Comparison of ENCODE assay signal across 29 cellular contexts in genomic region chr12:89385965-89386537, GRCh38. TPM values are rescaled to one million over a fixed set of nuclear protein-coding genes. Genes with fewer than 3 reads are reported as not detected.
A peak's percentile ranks its signal among the peaks of the same experiment; 100 is the strongest.
DNase-seq lines count a peak whose midpoint lies in the region; ATAC-seq and TF ChIP-seq lines count a peak whose summit lies in the region.
"Had no signal": no experiment of that assay in that cellular context is flagged by ENCODE, and none has a peak within 500 bp of the region (broad histone marks: within the 10 kb centered on the region; RNA-seq: fewer than 3 reads in every experiment).

No MANE protein-coding gene starts in this region.

- no peaks in the 10 kb centered on the region for H3K27me3 ChIP-seq in mammary epithelial cell (ENCODE audit: insufficient read depth, low read length)
- H3K27me3 ChIP-seq in liver (ENCODE audit: control insufficient read depth in 4 of 4, insufficient read depth in 4 of 4, low read length in 3 of 4): no peaks in the 10 kb centered on the region
- no peaks in the 10 kb centered on the region for H3K27me3 ChIP-seq in parathyroid adenoma (ENCODE audit: control insufficient read depth, insufficient read depth, low read length)
- H3K27me3 ChIP-seq: dorsolateral prefrontal cortex, foreskin keratinocyte, stomach, upper lobe of right lung had no signal

- BruUV-seq in mammary epithelial cell (replicated peaks; lab: Mats Ljungman, UMichigan): no TSS peak

- TF ChIP-seq RAD21 in liver (IDR thresholded peaks at IDR 0.05): peak in 1 of 2 donors; percentile 27

- no peaks in the 10 kb centered on the region for H4K20me1 ChIP-seq in mammary epithelial cell (ENCODE audit: insufficient read depth, low read length)

- H3K4me2 ChIP-seq in mammary epithelial cell (ENCODE audit: insufficient read depth, low read depth, low read length): no peak overlapping the region
- no peak overlapping the region for H3K4me2 ChIP-seq in parathyroid adenoma (ENCODE audit: low read length)

- in situ Hi-C loops in mammary epithelial cell (cut with MboI; ENCODE audit: low sequenced_read_pairs in 2 of 2): no loop called here

- intact Hi-C loops in mammary epithelial cell (cut with micrococcal nuclease): no loop called here

- H3K9me3 ChIP-seq in HEK293 (ENCODE audit: control insufficient read depth, insufficient read depth, low read depth, low read length) (no peaks in the 10 kb centered on the region), mammary epithelial cell (replicated peaks; ENCODE audit: insufficient read depth, low read length) (no peaks in the 10 kb centered on the region), liver (ENCODE audit: control insufficient read depth in 4 of 4, low read length in 3 of 4) (no peaks in the 10 kb centered on the region), parathyroid adenoma (ENCODE audit: control insufficient read depth, low read length) (no peaks in the 10 kb centered on the region)
- H3K9me3 ChIP-seq: stomach, upper lobe of right lung had no signal

- no peak for DNase-seq in mammary epithelial cell
- DNase-seq in NCI-H526 treated with DMSO at 0.1 percent for 48 hours (lab: John Stamatoyannopoulos, UW): no peak
- no peak for DNase-seq in NCI-H1694 treated with DMSO at 0.1 percent for 48 hours (lab: John Stamatoyannopoulos, UW)
- no peak for DNase-seq in DMS153 (lab: John Stamatoyannopoulos, UW)
- DNase-seq: activated B cell treated with CpG ODN at 0.5 μM for 24 hours; activated CD4-positive, alpha-beta memory T cell treated with anti-CD3 and anti-CD28 coated beads, Interleukin-2, amount 10 ng/mL, durations not matched to agents 7 days and 5 days; activated naive CD4-positive, alpha-beta T cell treated with Interleukin-2 at 50 U/mL for 16 hours; activated T-cell treated with anti-CD3 and anti-CD28 coated beads, Interleukin-2, amount 50 U/mL, for 1 hour; amygdala; caudate nucleus; CD8-positive, alpha-beta T cell; dorsolateral prefrontal cortex; foreskin keratinocyte; HFFc6; hypothalamus; MV-4-11; NCI-H2029; NCI-H446; stimulated activated CD4-positive, alpha-beta T cell treated with anti-CD3 and anti-CD28 coated beads, Interleukin-4, amount 100 ng/mL, for 4 hours; stomach; T-helper 2 cell; upper lobe of right lung had no signal

- H3K4me1 ChIP-seq in HEK293 (ENCODE audit: control insufficient read depth, insufficient read depth, low read length) (peaks cover 19% of the 10 kb centered on the region), mammary epithelial cell (ENCODE audit: insufficient read depth, low read length) (peaks cover 46% of the 10 kb centered on the region), liver (ENCODE audit: control insufficient read depth in 4 of 4, insufficient read depth in 4 of 4, low read length in 3 of 4) (peaks cover 12 to 71% (median 54%) of the 10 kb centered on the region in 4 donors), parathyroid adenoma (peaks cover 30% of the 10 kb centered on the region)

- POLR2A ChIA-PET in HEK293 (lab: Yijun Ruan, JAX): no interaction called here

- H3K27ac ChIP-seq in HEK293 (ENCODE audit: extremely low read depth, low read depth, low read length) (no peak overlapping the region), mammary epithelial cell (ENCODE audit: insufficient read depth, low read depth, low read length) (no peak overlapping the region), liver (ENCODE audit: low read depth in 1 of 2, low read length in 2 of 2) (peak overlapping the region; percentile 89 to 90), parathyroid adenoma (no peak overlapping the region)
- H3K27ac ChIP-seq: foreskin keratinocyte, SK-N-MC, upper lobe of right lung had no signal

- peak overlapping the region; percentile 57 for H2AFZ ChIP-seq in mammary epithelial cell (ENCODE audit: low read depth, low read length)
- peak overlapping the region; percentile 47 for H2AFZ ChIP-seq in parathyroid adenoma

- H3K36me3 ChIP-seq in HEK293 (ENCODE audit: control insufficient read depth in 2 of 2, insufficient read depth in 1 of 2, low read length in 2 of 2) (no peaks in the 10 kb centered on the region), mammary epithelial cell (ENCODE audit: insufficient read depth, low read length) (no peaks in the 10 kb centered on the region), liver (ENCODE audit: control insufficient read depth in 4 of 4, insufficient read depth in 3 of 4, low read depth in 1 of 4, low read length in 3 of 4) (no peaks in the 10 kb centered on the region), parathyroid adenoma (ENCODE audit: control insufficient read depth, insufficient read depth, low read length) (no peaks in the 10 kb centered on the region)
- H3K36me3 ChIP-seq: stomach, upper lobe of right lung had no signal

- dilution Hi-C loops in mammary epithelial cell (cut with HindIII; ENCODE audit: low sequenced_read_pairs): no loop called here

- no peak overlapping the region for H3K9ac ChIP-seq in mammary epithelial cell (ENCODE audit: insufficient read depth, low read length)
- peak overlapping the region in 1 of 2 donors; percentile 42 for H3K9ac ChIP-seq in liver (ENCODE audit: low read depth in 1 of 2, low read length in 2 of 2)
- no peak overlapping the region for H3K9ac ChIP-seq in parathyroid adenoma

- CTCF ChIA-PET in HEK293 (lab: Yijun Ruan, JAX): interaction anchor here (0.7 kb wide), 1 partner anchor 33 kb away, joined by 3 read pairs; no protein-coding TSS in a partner anchor
- CTCF ChIA-PET in mammary epithelial cell (lab: Charles Lee; ENCODE audit: low non-redundant PET): no interaction called here

- no peaks in the 10 kb centered on the region for H3K79me2 ChIP-seq in mammary epithelial cell (ENCODE audit: insufficient read depth, low read length)
- H3K79me2 ChIP-seq in parathyroid adenoma: no peaks in the 10 kb centered on the region

- 50% methylated on average over 7 of the region's 7 CpGs for WGBS in mammary epithelial cell (ENCODE audit: low coverage, missing lambda C conversion rate)
- 75% methylated on average over 7 of the region's 7 CpGs for WGBS in liver

- H3K4me3 ChIP-seq in HEK293 (ENCODE audit: low read depth, low read length): no peak overlapping the region
- H3K4me3 ChIP-seq in mammary epithelial cell (replicated peaks in 1 of 3; ENCODE audit: insufficient read depth in 1 of 3, low read depth in 2 of 3, low read length in 3 of 3): no peak overlapping the region
- no peak overlapping the region for H3K4me3 ChIP-seq in liver (ENCODE audit: low read depth in 1 of 3, low read length in 3 of 3)
- H3K4me3 ChIP-seq in parathyroid adenoma (ENCODE audit: low read depth, low read length): no peak overlapping the region
- H3K4me3 ChIP-seq: dorsolateral prefrontal cortex, K562, SK-N-MC, stomach, upper lobe of right lung had no signal

- TF ChIP-seq CTCF in HEK293 (tag by site-specific recombination; IDR thresholded peaks at IDR 0.05) (no peak), mammary epithelial cell (conservative IDR thresholded peaks at IDR 0.05 in 1 of 2, IDR thresholded peaks at IDR 0.05 in 1 of 2; ENCODE audit: extremely low read depth in 1 of 2, insufficient read depth in 1 of 2, low read depth in 1 of 2, low read length in 2 of 2) (no peak), liver (IDR thresholded peaks at IDR 0.05; ENCODE audit: low read depth, low read length, missing input control) (no peak), parathyroid adenoma (IDR thresholded peaks at IDR 0.05) (no peak)

- ATAC-seq in HG02970 (IDR thresholded peaks at IDR 0.05; ENCODE audit: low FRiP score, unreplicated experiment): no peak
- ATAC-seq: CD8-positive, alpha-beta T cell; foreskin keratinocyte; K562; natural killer cell treated with Interleukin-12 subunit alpha and Interleukin-12 subunit beta and Interleukin-15 and Interleukin-18, amount 100 ng/mL, for 72 hours; upper lobe of right lung had no signal

TF ChIP-seq in HEK293, 187 proteins besides CTCF, POLR2A, EP300 and RAD21 (continues in another document):
- TF ChIP-seq, protein P1, sequence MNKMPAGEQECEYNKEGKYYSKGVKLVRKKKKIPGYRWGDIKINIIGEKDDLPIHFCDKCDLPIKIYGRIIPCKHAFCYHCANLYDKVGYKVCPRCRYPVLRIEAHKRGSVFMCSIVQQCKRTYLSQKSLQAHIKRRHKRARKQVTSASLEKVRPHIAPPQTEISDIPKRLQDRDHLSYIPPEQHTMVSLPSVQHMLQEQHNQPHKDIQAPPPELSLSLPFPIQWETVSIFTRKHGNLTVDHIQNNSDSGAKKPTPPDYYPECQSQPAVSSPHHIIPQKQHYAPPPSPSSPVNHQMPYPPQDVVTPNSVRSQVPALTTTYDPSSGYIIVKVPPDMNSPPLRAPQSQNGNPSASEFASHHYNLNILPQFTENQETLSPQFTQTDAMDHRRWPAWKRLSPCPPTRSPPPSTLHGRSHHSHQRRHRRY (tag by site-specific recombination; IDR thresholded peaks at IDR 0.05): no peak

TF ChIP-seq in liver, 16 proteins besides CTCF, POLR2A, EP300 and RAD21 (continues in another document):
- no peak for TF ChIP-seq EGR1 (IDR thresholded peaks at IDR 0.05; ENCODE audit: low read depth in 2 of 2)
- TF ChIP-seq ZBTB33 (IDR thresholded peaks at IDR 0.05): no peak
- TF ChIP-seq SP1 (IDR thresholded peaks at IDR 0.05): peak; percentile 84
- TF ChIP-seq MAX (IDR thresholded peaks at IDR 0.05): peak; percentile 56
- peak; percentile 51 for TF ChIP-seq NR2F2 (IDR thresholded peaks at IDR 0.05)
- peak; percentile 86 to 93 for TF ChIP-seq HNF4A (conservative IDR thresholded peaks at IDR 0.05)
- TF ChIP-seq JUND (IDR thresholded peaks at IDR 0.05): peak in 1 of 2 donors; percentile 26
- peak; percentile 16 for TF ChIP-seq YY1 (IDR thresholded peaks at IDR 0.05)
- TF ChIP-seq RXRA (IDR thresholded peaks at IDR 0.05): peak; percentile 55 to 77
- peak; percentile 85 for TF ChIP-seq HNF4G (IDR thresholded peaks at IDR 0.05)

RNA-seq across cellular contexts. Expression of gene DUSP6, which starts 33.8 kb away (rescaled TPM):
- total RNA-seq in mammary epithelial cell: 100 to 1,000 TPM; 190 to 291 TPM
- 367 TPM for polyA plus RNA-seq in mammary epithelial cell
- 673 TPM for polyA minus RNA-seq in mammary epithelial cell
- total RNA-seq in liver: 10 to 100 TPM; 34.4 to 36.3 TPM
- 10 to 100 TPM; 24.1 to 37.0 TPM for polyA plus RNA-seq in liver

Comparison
In these comparisons a context has a peak if more than half of its experiments do, and no peak if none do; other contexts are left out.
1. H3K27ac ChIP-seq: peak in liver (2 of 2); none in HEK293 (single experiment), mammary epithelial cell (single experiment) and parathyroid adenoma (single experiment).
2. RNA of gene DUSP6, which starts 33.8 kb away (total RNA-seq): 190 to 291 TPM in mammary epithelial cell; 34.4 to 36.3 TPM in liver; every median in the first group is over 4 times any median in the second.